11 cellular contexts compared by ENCODE assay signal in the genomic region with DNA sequence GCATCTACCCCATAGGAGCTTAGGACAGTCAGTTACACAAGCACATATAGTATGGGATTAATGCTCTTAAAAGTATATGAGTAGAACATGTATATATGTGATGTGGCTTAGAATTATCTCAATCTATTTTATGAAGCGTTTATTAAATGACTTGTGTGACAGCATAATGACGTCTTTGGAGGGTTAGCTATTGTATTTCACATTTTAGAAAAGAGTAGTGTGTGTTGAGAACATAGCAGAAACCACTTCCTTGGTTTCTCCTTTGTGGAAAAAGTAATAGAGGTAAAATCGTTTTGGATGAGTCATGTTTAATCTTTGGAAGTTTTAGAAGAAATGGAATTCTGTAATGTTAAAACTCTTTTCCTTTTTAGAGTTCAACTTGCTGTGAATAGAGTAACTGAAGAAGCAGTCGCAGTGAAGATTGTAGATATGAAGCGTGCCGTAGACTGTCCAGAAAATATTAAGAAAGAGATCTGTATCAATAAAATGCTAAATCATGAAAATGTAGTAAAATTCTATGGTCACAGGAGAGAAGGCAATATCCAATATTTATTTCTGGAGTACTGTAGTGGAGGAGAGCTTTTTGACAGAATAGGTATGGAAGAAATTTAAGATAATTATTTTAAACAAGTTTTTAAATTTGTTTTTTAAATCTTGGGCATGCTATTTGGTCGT. TPM values are rescaled to one million over a fixed set of nuclear protein-coding genes. Genes with fewer than 3 reads are reported as not detected.
DNase-seq lines count a peak whose midpoint lies in the region; ATAC-seq, FAIRE-seq and TF ChIP-seq lines count a peak whose summit lies in the region.
"Had no signal": no experiment of that assay in that cellular context is flagged by ENCODE, and none has a peak within 500 bp of the region (broad histone marks: within the 10 kb centered on the region; RNA-seq: fewer than 3 reads in every experiment).

No MANE protein-coding gene starts in this region.

- POLR2A ChIA-PET in BJ (lab: Charles Lee), result no interaction called here

- no peaks in the 10 kb centered on the region for H3K27me3 Mint-ChIP-seq in activated naive CD8-positive, alpha-beta T cell treated with anti-CD3 and anti-CD28 coated beads for 36 hours

- H4K20me1 ChIP-seq in keratinocyte (ENCODE audit: control insufficient read depth, extremely low read depth, insufficient read depth, low read length), result no peaks in the 10 kb centered on the region

- H3K9me3 Mint-ChIP-seq in activated naive CD8-positive, alpha-beta T cell treated with anti-CD3 and anti-CD28 coated beads for 36 hours, result no peaks in the 10 kb centered on the region

- no peaks in the 10 kb centered on the region for H3K9me3 ChIP-seq in keratinocyte (ENCODE audit: control insufficient read depth, low read depth, low read length)

- no peaks in the 10 kb centered on the region for H3K9me1 ChIP-seq in keratinocyte (ENCODE audit: control insufficient read depth, extremely low read depth, insufficient read depth, low read length)

- no peak overlapping the region for H3K27ac Mint-ChIP-seq in activated naive CD8-positive, alpha-beta T cell treated with anti-CD3 and anti-CD28 coated beads for 36 hours

- no peak for ATAC-seq in GM19397 (IDR thresholded peaks at IDR 0.05; ENCODE audit: unreplicated experiment)
- no peak for ATAC-seq in GM21576 (IDR thresholded peaks at IDR 0.05; ENCODE audit: unreplicated experiment)
- no peak for ATAC-seq in esophagus mucosa

- no peak for FAIRE-seq in keratinocyte (lab: Jason Lieb, UNC)

- H3K36me3 Mint-ChIP-seq in activated naive CD8-positive, alpha-beta T cell treated with anti-CD3 and anti-CD28 coated beads for 36 hours, result peaks cover 38% of the 10 kb centered on the region

- H3K36me3 ChIP-seq in BJ (ENCODE audit: control insufficient read depth, insufficient read depth, low read length) (peaks cover 2% of the 10 kb centered on the region), keratinocyte (ENCODE audit: control insufficient read depth in 2 of 2, extremely low read depth in 1 of 2, insufficient read depth in 2 of 2, low read length in 2 of 2) (peaks cover 3 to 8% of the 10 kb centered on the region in 2 experiments)

- peak overlapping the region; percentile 94 for H3K4me2 ChIP-seq in keratinocyte (ENCODE audit: control insufficient read depth, extremely low read depth, insufficient read depth, low read depth, low read length)

- peaks cover 18% of the 10 kb centered on the region for H3K4me1 Mint-ChIP-seq in activated naive CD8-positive, alpha-beta T cell treated with anti-CD3 and anti-CD28 coated beads for 36 hours

- DNase-seq in BJ (ENCODE audit: low read depth) (no peak), HL-60 (ENCODE audit: low read depth in 1 of 2, low spot score in 1 of 2) (no peak), keratinocyte (ENCODE audit: low read depth, low spot score) (no peak), hippocampal formation (lab: John Stamatoyannopoulos, UW) (no peak)
- no peak for DNase-seq in activated naive CD8-positive, alpha-beta T cell treated with anti-CD3 and anti-CD28 coated beads for 36 hours
- DNase-seq: activated CD8-positive, alpha-beta memory T cell treated with anti-CD3 and anti-CD28 coated beads, Interleukin-2, amount 50 U/mL, for 48 hours; NCI-H2171; stimulated activated CD4-positive, alpha-beta T cell treated with anti-CD3 and anti-CD28 coated beads, Interleukin-2, amount 100 ng/mL, for 48 hours had no signal

- peak overlapping the region; percentile 80 for H3K4me3 ChIP-seq in BJ (ENCODE audit: low read depth, low read length)
- peak overlapping the region; percentile 93 for H3K4me3 ChIP-seq in HL-60 (replicated peaks; ENCODE audit: insufficient read depth, low read length)
- H3K4me3 ChIP-seq in keratinocyte (ENCODE audit: control insufficient read depth in 2 of 3, extremely low read depth in 1 of 3, insufficient read depth in 2 of 3, low read depth in 1 of 3, low read length in 3 of 3), result peak overlapping the region; percentile 64 to 77 (median 69)

- CTCF ChIA-PET in BJ (lab: Yijun Ruan, JAX), result interaction anchor here (0.7 to 2.0 kb wide), 2 partner anchors 24 to 32 kb away, joined by 4 read pairs; no protein-coding TSS in a partner anchor

- H3K9ac ChIP-seq in keratinocyte (ENCODE audit: control insufficient read depth, extremely low read depth, insufficient read depth, low read length), result peak overlapping the region; percentile 77

- no peaks in the 10 kb centered on the region for H3K27me3 ChIP-seq in BJ (ENCODE audit: control insufficient read depth, insufficient read depth, low read length)
- H3K27me3 ChIP-seq in HL-60 (ENCODE audit: insufficient read depth, poor library complexity, severe bottlenecking), result no peaks in the 10 kb centered on the region
- no peaks in the 10 kb centered on the region for H3K27me3 ChIP-seq in keratinocyte (ENCODE audit: control insufficient read depth, extremely low read depth, insufficient read depth, low read length)

- dilution Hi-C loops in keratinocyte (cut with MboI; ENCODE audit: extremely low pct_ligation_motif_present, low sequenced_read_pairs), result no loop called here

- TF ChIP-seq CTCF in BJ (IDR thresholded peaks at IDR 0.05; ENCODE audit: insufficient read depth, low read depth, low read length) (no peak), HL-60 (IDR thresholded peaks at IDR 0.05; ENCODE audit: insufficient read depth, low read length) (no peak), keratinocyte (optimal IDR thresholded peaks at IDR 0.05 in 1 of 3, IDR thresholded peaks at IDR 0.05 in 1 of 3, conservative IDR thresholded peaks at IDR 0.05 in 1 of 3; ENCODE audit: extremely low read depth in 1 of 3, insufficient read depth in 2 of 3, low read length in 3 of 3) (no peak)

- no peak overlapping the region; the same call in 1 of the 2 replicates for H3K27ac ChIP-seq in HL-60 (replicated peaks)
- peak overlapping the region; percentile 75 for H3K27ac ChIP-seq in keratinocyte (ENCODE audit: control insufficient read depth, insufficient read depth, low read length)

- peaks cover 20% of the 10 kb centered on the region for H3K4me1 ChIP-seq in keratinocyte (ENCODE audit: control insufficient read depth, extremely low read depth, insufficient read depth, low read length)

- peak overlapping the region; percentile 35 for H2AFZ ChIP-seq in keratinocyte (ENCODE audit: control insufficient read depth, low read length)

- peak overlapping the region; percentile 90 for H3K4me3 Mint-ChIP-seq in activated naive CD8-positive, alpha-beta T cell treated with anti-CD3 and anti-CD28 coated beads for 36 hours

- H3K79me2 ChIP-seq in keratinocyte (ENCODE audit: control insufficient read depth, insufficient read depth, low read length), result peaks cover 8% of the 10 kb centered on the region

RNA-seq across cellular contexts. Expression of gene CHEK1, which starts 2.4 kb away (rescaled TPM):
- 11.4 and 25.2 TPM in 2 replicates for polyA plus RNA-seq in BJ (2011; rRNA removed)
- polyA minus RNA-seq in BJ (2011; rRNA and poly(A)+ RNA removed), result 10.6 and 14.0 TPM in 2 replicates
- total RNA-seq in activated naive CD8-positive, alpha-beta T cell treated with anti-CD3 and anti-CD28 coated beads for 36 hours, result 100 to 1,000 TPM; 151 to 163 TPM
- 13.4 to 38.2 TPM (median 25.8 TPM) in 3 replicates for polyA plus RNA-seq in keratinocyte
- polyA plus RNA-seq in keratinocyte (2011; ENCODE audit: low read depth), result 2.6 TPM
- polyA plus RNA-seq in keratinocyte (2011; cell fraction: cytosol; rRNA removed), result 13.2 and 19.0 TPM in 2 replicates
- polyA plus RNA-seq in keratinocyte (2011; cell fraction: nucleus; rRNA removed), result 12.3 and 14.5 TPM in 2 replicates
- 1.7 and 26.0 TPM in 2 replicates for polyA plus RNA-seq in keratinocyte (2012; ENCODE audit: low replicate concordance)
- 7.1 to 21.9 TPM (median 7.5 TPM) in 3 replicates for polyA minus RNA-seq in keratinocyte
- polyA minus RNA-seq in keratinocyte (2011; cell fraction: cytosol; rRNA and poly(A)+ RNA removed), result 10.6 TPM
- 8.1 and 18.7 TPM in 2 replicates for polyA minus RNA-seq in keratinocyte (2011; cell fraction: nucleus; rRNA and poly(A)+ RNA removed)
- total RNA-seq in esophagus mucosa, result 14.7 TPM

RNA-seq across cellular contexts. Expression of gene STT3A, which starts 34.7 kb away (rescaled TPM):
- 363 and 492 TPM in 2 replicates for polyA plus RNA-seq in BJ (2011; rRNA removed)
- polyA minus RNA-seq in BJ (2011; rRNA and poly(A)+ RNA removed), result 562 and 889 TPM in 2 replicates
- 100 to 1,000 TPM; 107 to 111 TPM for total RNA-seq in activated naive CD8-positive, alpha-beta T cell treated with anti-CD3 and anti-CD28 coated beads for 36 hours
- 183 to 221 TPM (median 214 TPM) in 3 replicates for polyA plus RNA-seq in keratinocyte
- polyA plus RNA-seq in keratinocyte (2011; ENCODE audit: low read depth), result 41.4 TPM
- 63.8 and 98.5 TPM in 2 replicates for polyA plus RNA-seq in keratinocyte (2011; cell fraction: cytosol; rRNA removed)
- polyA plus RNA-seq in keratinocyte (2011; cell fraction: nucleus; rRNA removed), result 217 and 230 TPM in 2 replicates
- polyA plus RNA-seq in keratinocyte (2012; ENCODE audit: low replicate concordance), result 50.5 and 153 TPM in 2 replicates
- 366 to 686 TPM (median 640 TPM) in 3 replicates for polyA minus RNA-seq in keratinocyte
- 113 TPM for polyA minus RNA-seq in keratinocyte (2011; cell fraction: cytosol; rRNA and poly(A)+ RNA removed)
- 394 and 505 TPM in 2 replicates for polyA minus RNA-seq in keratinocyte (2011; cell fraction: nucleus; rRNA and poly(A)+ RNA removed)
- 73.6 TPM for total RNA-seq in esophagus mucosa

RNA-seq across cellular contexts. Expression of gene ACRV1, which starts 53.3 kb away (rescaled TPM):
- polyA plus RNA-seq in BJ (2011; rRNA removed) (0.22 TPM in 1 of 2 replicates, not detected in the other), keratinocyte (not detected in 3 replicates)
- polyA minus RNA-seq in BJ (2011; rRNA and poly(A)+ RNA removed), result not detected in 2 replicates
- total RNA-seq in activated naive CD8-positive, alpha-beta T cell treated with anti-CD3 and anti-CD28 coated beads for 36 hours, result not detected
- not detected for polyA plus RNA-seq in keratinocyte (2011; ENCODE audit: low read depth)
- polyA plus RNA-seq in keratinocyte (2011; cell fraction: cytosol; rRNA removed), result not detected in 2 replicates
- polyA plus RNA-seq in keratinocyte (2011; cell fraction: nucleus; rRNA removed), result not detected in 2 replicates
- 0.13 TPM in 1 of 2 replicates, not detected in the other for polyA plus RNA-seq in keratinocyte (2012; ENCODE audit: low replicate concordance)
- polyA minus RNA-seq in keratinocyte, result not detected in 3 replicates
- not detected for polyA minus RNA-seq in keratinocyte (2011; cell fraction: cytosol; rRNA and poly(A)+ RNA removed)
- not detected in 2 replicates for polyA minus RNA-seq in keratinocyte (2011; cell fraction: nucleus; rRNA and poly(A)+ RNA removed)
- total RNA-seq in esophagus mucosa, result not detected

RNA-seq across cellular contexts. Expression of gene EI24, which starts 58.1 kb away (rescaled TPM):
- 72.1 and 114 TPM in 2 replicates for polyA plus RNA-seq in BJ (2011; rRNA removed)
- polyA minus RNA-seq in BJ (2011; rRNA and poly(A)+ RNA removed), result 34.7 and 48.0 TPM in 2 replicates
- total RNA-seq in activated naive CD8-positive, alpha-beta T cell treated with anti-CD3 and anti-CD28 coated beads for 36 hours, result 10 to 100 TPM; 71.4 to 72.5 TPM
- polyA plus RNA-seq in keratinocyte, result 215 to 307 TPM (median 263 TPM) in 3 replicates
- 74.4 TPM for polyA plus RNA-seq in keratinocyte (2011; ENCODE audit: low read depth)
- polyA plus RNA-seq in keratinocyte (2011; cell fraction: cytosol; rRNA removed), result 212 and 329 TPM in 2 replicates
- 71.5 and 88.2 TPM in 2 replicates for polyA plus RNA-seq in keratinocyte (2011; cell fraction: nucleus; rRNA removed)
- 104 and 170 TPM in 2 replicates for polyA plus RNA-seq in keratinocyte (2012; ENCODE audit: low replicate concordance)
- polyA minus RNA-seq in keratinocyte, result 119 to 245 TPM (median 243 TPM) in 3 replicates
- 125 TPM for polyA minus RNA-seq in keratinocyte (2011; cell fraction: cytosol; rRNA and poly(A)+ RNA removed)
- polyA minus RNA-seq in keratinocyte (2011; cell fraction: nucleus; rRNA and poly(A)+ RNA removed), result 37.5 and 49.4 TPM in 2 replicates
- total RNA-seq in esophagus mucosa, result 77.2 TPM
